In the genomic region with DNA sequence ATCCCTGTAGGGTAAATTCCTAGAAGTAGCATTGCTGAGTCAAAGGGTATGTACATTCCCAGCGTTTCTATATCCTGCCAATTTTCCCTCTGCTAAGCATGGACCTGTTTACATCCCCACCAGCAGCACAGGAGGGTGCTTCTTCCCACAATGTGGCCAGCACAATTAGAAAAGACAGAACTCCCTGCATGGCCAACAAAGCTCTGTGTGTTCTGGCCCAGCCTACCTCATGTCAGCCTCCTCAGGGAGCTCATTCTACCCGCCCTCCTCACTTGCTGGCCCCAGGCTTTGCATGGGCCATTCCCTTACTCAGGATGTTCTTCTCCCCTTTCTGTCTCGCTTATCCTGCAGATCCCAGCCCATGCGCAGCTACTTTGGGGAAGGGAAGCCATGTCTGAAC, we compare ENCODE assay signal across 23 cellular contexts.
DNase-seq lines count a peak whose midpoint lies in the region; ATAC-seq and TF ChIP-seq lines count a peak whose summit lies in the region.
"Had no signal": no experiment of that assay in that cellular context is flagged by ENCODE, and none has a peak within 500 bp of the region (broad histone marks: within the 10 kb centered on the region; RNA-seq: fewer than 3 reads in every experiment).

No MANE protein-coding gene starts in this region.

- intact Hi-C loops in colonic mucosa (cut with DNase I) = no loop called here

- H3K9ac ChIP-seq in colonic mucosa (ENCODE audit: low read depth in 2 of 2, low read length in 2 of 2) = no peak overlapping the region

- peak overlapping the region; percentile 73 for H3K27ac ChIP-seq in SJSA1
- no peak overlapping the region for H3K27ac ChIP-seq in colonic mucosa
- H3K27ac ChIP-seq: epithelial cell of prostate, heart left ventricle, PC-9, prostate gland had no signal

- no peak for TF ChIP-seq CTCF in colonic mucosa (IDR thresholded peaks at IDR 0.05)

- H3K36me3 ChIP-seq in SJSA1 = no peaks in the 10 kb centered on the region
- H3K36me3 ChIP-seq in colonic mucosa = no peaks in the 10 kb centered on the region
- H3K36me3 ChIP-seq: heart left ventricle, prostate gland had no signal

- no peaks in the 10 kb centered on the region for H3K27me3 ChIP-seq in SJSA1 (replicated peaks)
- H3K27me3 ChIP-seq in colonic mucosa = no peaks in the 10 kb centered on the region
- H3K27me3 ChIP-seq: heart left ventricle had no signal

- DNase-seq in NCI-H2107 (lab: John Stamatoyannopoulos, UW) (peak; percentile 28), NCI-H2107 treated with DMSO at 0.1 percent for 48 hours (lab: John Stamatoyannopoulos, UW; ENCODE audit: unreplicated experiment) (no peak), NCI-H146 (lab: John Stamatoyannopoulos, UW) (peak; percentile 93), SJSA1 (ENCODE audit: low read depth in 1 of 2, low spot score in 2 of 2) (peak in 1 of 2 experiments; percentile 45), renal cortical epithelial cell (ENCODE audit: low read depth) (peak; percentile 45), colonic mucosa (no peak)
- DNase-seq: 8988T; activated CD4-positive, alpha-beta memory T cell treated with anti-CD3 and anti-CD28 coated beads for 36 hours; activated CD8-positive, alpha-beta memory T cell treated with anti-CD3 and anti-CD28 coated beads, Interleukin-2, amount 50 U/mL, for 48 hours; activated naive CD8-positive, alpha-beta T cell treated with anti-CD3 and anti-CD28 coated beads, Interleukin-2, amount 10 ng/mL, durations not matched to agents 7 days and 5 days; CD8-positive, alpha-beta memory T cell; cerebellar nuclear complex; H9; heart left ventricle; NCI-H1092 treated with DMSO at 0.1 percent for 48 hours; NCI-H774; PC-9; stimulated activated CD8-positive, alpha-beta memory T cell treated with anti-CD3 and anti-CD28 coated beads, Interleukin-4, amount 100 ng/mL, for 48 hours; T-cell had no signal

- ATAC-seq in HG02642 (IDR thresholded peaks at IDR 0.05; ENCODE audit: poor library complexity, unreplicated experiment) = no peak
- ATAC-seq in GM21367 (IDR thresholded peaks at IDR 0.05; ENCODE audit: unreplicated experiment) = no peak
- ATAC-seq: heart left ventricle, T-cell had no signal

- H3K4me1 ChIP-seq in SJSA1 (replicated peaks) (peaks cover 21% of the 10 kb centered on the region), colonic mucosa (no peaks in the 10 kb centered on the region)
- H3K4me1 ChIP-seq: prostate gland had no signal

- H3K4me3 ChIP-seq in SJSA1 = no peak overlapping the region
- H3K4me3 ChIP-seq in colonic mucosa = no peak overlapping the region
- H3K4me3 ChIP-seq: heart left ventricle, PC-9, prostate gland had no signal

- H3K9me3 ChIP-seq in SJSA1 (replicated peaks) = no peaks in the 10 kb centered on the region
- no peaks in the 10 kb centered on the region for H3K9me3 ChIP-seq in colonic mucosa
- H3K9me3 ChIP-seq: heart left ventricle, prostate gland had no signal

Comparison
In these comparisons a context has a peak if more than half of its experiments do, and no peak if none do; other contexts are left out.
1. DNase-seq: peak in NCI-H2107 (single experiment), NCI-H146 (single experiment) and renal cortical epithelial cell (single experiment); none in NCI-H2107 treated with DMSO at 0.1 percent for 48 hours (single experiment) and colonic mucosa (single experiment).